ENCODE assay signal across 8 cellular contexts in genomic region chr11:134366279-134366678, GRCh38. TPM values are rescaled to one million over a fixed set of nuclear protein-coding genes. Genes with fewer than 3 reads are reported as not detected.
"Had no signal": no experiment of that assay in that cellular context is flagged by ENCODE, and none has a peak within 500 bp of the region (broad histone marks: within the 10 kb centered on the region; RNA-seq: fewer than 3 reads in every experiment).

No MANE protein-coding gene starts in this region.

- H3K9me3 ChIP-seq: HAP-1 had no signal

- H3K4me3 ChIP-seq: GM23248, HAP-1 had no signal

- DNase-seq: GM23248, GOT3, H7, HFFc6 had no signal

- H3K36me3 ChIP-seq: HAP-1 had no signal

- H3K27ac ChIP-seq: GM23248, HL-60 had no signal

- H3K4me1 ChIP-seq: HAP-1 had no signal

- ATAC-seq: HCT116, HepG2 had no signal

- H2AFZ ChIP-seq: GM23248 had no signal

RNA-seq across cellular contexts. Expression of gene GLB1L2, which starts 34.5 kb away (rescaled TPM):
- total RNA-seq: GM23248, HFFc6 had no signal

RNA-seq across cellular contexts. Expression of gene B3GAT1, which starts 45.8 kb away (rescaled TPM):
- total RNA-seq: GM23248, HepG2, HFFc6 had no signal
